ENCODE assay signal across 9 cellular contexts in the genomic region with DNA sequence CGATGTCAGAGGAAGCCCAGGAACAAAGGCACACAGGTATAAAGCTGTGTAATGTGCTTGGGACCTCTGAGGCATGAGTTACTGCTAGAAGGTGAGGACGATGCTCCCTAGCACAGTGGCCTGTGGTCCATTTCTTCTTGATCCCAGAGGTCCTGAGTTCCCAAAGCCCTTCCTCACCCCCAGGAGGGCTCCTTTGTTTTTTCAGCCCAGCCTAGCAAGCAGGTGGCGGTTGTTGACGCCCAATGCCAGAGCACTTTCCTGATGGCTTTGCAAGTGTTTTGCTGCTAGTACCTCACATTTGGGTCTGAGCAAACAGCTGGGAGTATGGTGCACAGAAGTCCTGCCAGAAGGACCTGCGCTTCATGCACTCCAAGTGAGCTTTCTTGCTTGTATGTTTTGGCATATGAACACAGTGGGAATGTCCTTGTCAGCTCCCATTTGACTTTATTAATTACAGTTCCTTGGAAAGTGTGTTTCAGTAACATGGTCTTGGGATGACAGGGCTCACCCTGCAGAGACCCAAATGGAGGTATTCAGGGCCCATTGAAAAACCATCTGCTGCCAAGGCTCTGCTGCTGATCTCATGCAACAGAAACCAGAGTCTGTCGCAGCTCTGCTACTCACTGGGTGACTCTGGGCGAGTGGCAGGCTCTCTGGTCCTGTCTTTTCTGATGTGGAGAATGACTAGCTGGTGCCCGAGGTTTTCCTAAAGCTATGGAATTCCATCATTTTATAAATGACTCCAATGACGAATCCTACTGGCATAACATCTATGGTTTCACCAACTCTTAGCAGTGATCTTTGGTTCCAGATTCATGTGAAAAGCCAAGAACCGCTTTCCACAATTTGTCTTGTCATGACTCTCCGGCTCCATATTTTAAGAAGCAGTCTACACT.
DNase-seq lines count a peak whose midpoint lies in the region; ATAC-seq and TF ChIP-seq lines count a peak whose summit lies in the region.
"Had no signal": no experiment of that assay in that cellular context is flagged by ENCODE, and none has a peak within 500 bp of the region (broad histone marks: within the 10 kb centered on the region; RNA-seq: fewer than 3 reads in every experiment).

No MANE protein-coding gene starts in this region.

- TF ChIP-seq CTCF in A673 (conservative IDR thresholded peaks at IDR 0.05; ENCODE audit: low read depth, low read length) = no peak
- TF ChIP-seq CTCF in GM23338 (conservative IDR thresholded peaks at IDR 0.05; ENCODE audit: low read depth in 2 of 2) = no peak
- no peak for TF ChIP-seq CTCF in mesothelial cell of epicardium (IDR thresholded peaks at IDR 0.05; ENCODE audit: unreplicated experiment)
- no peak for TF ChIP-seq CTCF in omental fat pad (IDR thresholded peaks at IDR 0.05)

- BruUV-seq in A673 (replicated peaks; lab: Mats Ljungman, UMichigan) = no TSS peak

- H2AFZ ChIP-seq in GM23338 = no peak overlapping the region

- no peak overlapping the region for H3K27ac Mint-ChIP-seq in GM23338
- peak overlapping the region; percentile 76 for H3K27ac Mint-ChIP-seq in activated CD4-positive, alpha-beta memory T cell treated with anti-CD3 and anti-CD28 coated beads for 36 hours
- H3K27ac Mint-ChIP-seq in mesothelial cell of epicardium = peak overlapping the region; percentile 92

- H3K9me2 ChIP-seq in GM23338 (ENCODE audit: insufficient read depth) = no peaks in the 10 kb centered on the region

- no peak overlapping the region for H3K4me3 ChIP-seq in A673 (ENCODE audit: low read depth, low read length, poor library complexity, severe bottlenecking)
- H3K4me3 ChIP-seq in GM23338 = no peak overlapping the region

- H3K9me3 ChIP-seq in A673 (ENCODE audit: low read depth, low read length, poor library complexity, severe bottlenecking) = no peaks in the 10 kb centered on the region

- H3K4me1 ChIP-seq in A673 (ENCODE audit: insufficient read depth, low read length, poor library complexity, severe bottlenecking) (peaks cover 65% of the 10 kb centered on the region), GM23338 (ENCODE audit: insufficient read depth) (peaks cover 27% of the 10 kb centered on the region)

- no peaks in the 10 kb centered on the region for H3K9me3 Mint-ChIP-seq in GM23338
- no peaks in the 10 kb centered on the region for H3K9me3 Mint-ChIP-seq in activated CD4-positive, alpha-beta memory T cell treated with anti-CD3 and anti-CD28 coated beads for 36 hours
- H3K9me3 Mint-ChIP-seq in mesothelial cell of epicardium = no peaks in the 10 kb centered on the region

- intact Hi-C loops in A673 (cut with micrococcal nuclease; ENCODE audit: unreplicated experiment) = loop anchor here (5.0 kb wide), 1 partner anchor 1219 kb away; no protein-coding TSS in a partner anchor
- intact Hi-C loops in activated CD4-positive, alpha-beta memory T cell treated with anti-CD3 and anti-CD28 coated beads for 36 hours (cut with micrococcal nuclease) = no loop called here

- no peaks in the 10 kb centered on the region for H3K36me3 Mint-ChIP-seq in GM23338 (ENCODE audit: low read depth)
- H3K36me3 Mint-ChIP-seq in activated CD4-positive, alpha-beta memory T cell treated with anti-CD3 and anti-CD28 coated beads for 36 hours = peaks cover 16% of the 10 kb centered on the region
- H3K36me3 Mint-ChIP-seq in mesothelial cell of epicardium = no peaks in the 10 kb centered on the region

- ATAC-seq in GM23338 = peak; percentile 84
- ATAC-seq in omental fat pad (ENCODE audit: low FRiP score) = no peak
- no peak for ATAC-seq in GM21423 (IDR thresholded peaks at IDR 0.05; ENCODE audit: unreplicated experiment)

- H3K27me3 ChIP-seq in A673 (replicated peaks; ENCODE audit: insufficient read depth, low read depth, low read length, poor library complexity) = no peaks in the 10 kb centered on the region
- peaks cover 21% of the 10 kb centered on the region for H3K27me3 ChIP-seq in GM23338 (ENCODE audit: insufficient read depth)

- peak overlapping the region; percentile 68 for H3K4me2 ChIP-seq in GM23338

- H3K4me3 Mint-ChIP-seq in GM23338 = no peak overlapping the region
- no peak overlapping the region for H3K4me3 Mint-ChIP-seq in activated CD4-positive, alpha-beta memory T cell treated with anti-CD3 and anti-CD28 coated beads for 36 hours
- peak overlapping the region; percentile 6 for H3K4me3 Mint-ChIP-seq in mesothelial cell of epicardium

- H3K27ac ChIP-seq in A673 (ENCODE audit: low read depth, low read length, poor library complexity, severe bottlenecking) (peak overlapping the region; percentile 79), GM23338 (ENCODE audit: low read depth) (no peak overlapping the region)
- H3K27ac ChIP-seq: HL-60 had no signal

- POLR2A ChIA-PET in A673 (lab: Charles Lee; ENCODE audit: low non-redundant PET) = no interaction called here
- POLR2A ChIA-PET in activated CD4-positive, alpha-beta memory T cell treated with anti-CD3 and anti-CD28 coated beads for 36 hours (lab: Charles Lee) = interaction anchor here (1.3 to 8.1 kb wide), 2 partner anchors 12 to 209 kb away, joined by 4 to 87 read pairs; no protein-coding TSS in a partner anchor

- H3F3A ChIP-seq in GM23338 (replicated peaks; ENCODE audit: low read depth) = no peaks in the 10 kb centered on the region

- H4K20me1 ChIP-seq in GM23338 (replicated peaks; ENCODE audit: insufficient read depth) = no peaks in the 10 kb centered on the region

- H3K4me1 Mint-ChIP-seq in GM23338 (peaks cover 21% of the 10 kb centered on the region), mesothelial cell of epicardium (peaks cover 49% of the 10 kb centered on the region)
- peaks cover 80% of the 10 kb centered on the region for H3K4me1 Mint-ChIP-seq in activated CD4-positive, alpha-beta memory T cell treated with anti-CD3 and anti-CD28 coated beads for 36 hours (ENCODE audit: low read depth)

- H3K36me3 ChIP-seq in A673 (ENCODE audit: insufficient read depth, low read length, poor library complexity, severe bottlenecking) = no peaks in the 10 kb centered on the region
- H3K36me3 ChIP-seq in GM23338 (ENCODE audit: insufficient read depth) = no peaks in the 10 kb centered on the region

- H3K79me2 ChIP-seq in GM23338 (replicated peaks; ENCODE audit: insufficient read depth) = no peaks in the 10 kb centered on the region

- CTCF ChIA-PET in A673 (lab: Charles Lee) = interaction anchor here (0.5 to 0.6 kb wide), 2 partner anchors 139 to 557 kb away, joined by 4 to 6 read pairs; no protein-coding TSS in a partner anchor
- CTCF ChIA-PET in activated CD4-positive, alpha-beta memory T cell treated with anti-CD3 and anti-CD28 coated beads for 36 hours (lab: Charles Lee) = interaction anchor here (0.7 to 8.8 kb wide), 7 partner anchors 9 to 401 kb away, joined by 3 to 94 read pairs (median 27); no protein-coding TSS in a partner anchor

- DNase-seq in A673 (ENCODE audit: low spot score) (no peak), GM23338 (ENCODE audit: low spot score) (peak; percentile 35), mesothelial cell of epicardium (ENCODE audit: low spot score in 2 of 2, unreplicated experiment in 2 of 2) (no peak), omental fat pad (ENCODE audit: low spot score) (no peak), cerebellum (ENCODE audit: low spot score) (no peak), SKM-1 treated with dmso at 0.1 percent for 144 hours (lab: John Stamatoyannopoulos, UW; ENCODE audit: unreplicated experiment) (no peak)
- peak; percentile 44 for DNase-seq in activated CD4-positive, alpha-beta memory T cell treated with anti-CD3 and anti-CD28 coated beads for 36 hours

- H3K27me3 Mint-ChIP-seq in GM23338 (ENCODE audit: insufficient read depth, low read depth, poor library complexity) = peaks cover 2% of the 10 kb centered on the region
- H3K27me3 Mint-ChIP-seq in activated CD4-positive, alpha-beta memory T cell treated with anti-CD3 and anti-CD28 coated beads for 36 hours = no peaks in the 10 kb centered on the region
- H3K27me3 Mint-ChIP-seq in mesothelial cell of epicardium (ENCODE audit: low read depth) = no peaks in the 10 kb centered on the region

TF ChIP-seq in GM23338, 12 proteins besides CTCF, POLR2A, EP300 and RAD21 (continues in another document):
- no peak for TF ChIP-seq NANOG (IDR thresholded peaks at IDR 0.05; ENCODE audit: borderline replicate concordance)
- no peak for TF ChIP-seq ZNF331 (CRISPR knock-in tag; IDR thresholded peaks at IDR 0.05; ENCODE audit: low read depth)

Comparison
In these comparisons a context has a peak if more than half of its experiments do, and no peak if none do; other contexts are left out.
1. DNase-seq: peak in GM23338 (single experiment) and activated CD4-positive, alpha-beta memory T cell treated with anti-CD3 and anti-CD28 coated beads for 36 hours (single experiment); none in A673 (single experiment), mesothelial cell of epicardium (0 of 2), omental fat pad (single experiment), cerebellum (single experiment) and SKM-1 treated with dmso at 0.1 percent for 144 hours (single experiment).